8 cellular contexts compared by ENCODE assay signal in the genomic region with DNA sequence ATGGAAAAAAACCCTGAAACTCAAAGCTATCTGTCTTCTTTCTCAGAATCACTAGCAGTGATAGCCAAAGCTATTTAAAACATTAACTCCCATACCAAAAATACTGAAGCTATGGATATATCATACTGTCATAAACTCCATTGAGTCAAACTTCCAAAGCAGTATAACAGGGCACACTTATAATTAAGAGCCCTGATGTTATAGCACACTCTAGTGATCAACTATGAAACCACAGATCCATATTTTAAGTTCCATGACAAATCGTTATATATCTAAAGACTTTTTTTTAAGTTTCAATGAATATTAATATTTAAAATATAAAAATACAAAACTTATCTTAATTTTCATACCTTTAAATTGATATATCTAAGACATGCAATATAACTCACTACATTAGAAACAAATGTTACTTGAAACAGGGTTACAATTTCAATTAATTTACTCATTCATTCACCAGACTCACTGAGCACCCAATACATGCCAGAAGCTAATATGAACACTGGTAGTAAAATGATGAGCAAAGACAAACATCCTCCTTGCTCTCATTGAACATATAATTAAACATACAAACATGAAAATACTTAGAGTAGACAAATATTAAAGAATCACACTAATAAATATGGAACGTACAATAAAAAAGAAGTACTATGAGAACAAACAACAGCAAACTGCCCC.
A peak's percentile ranks its signal among the peaks of the same experiment; 100 is the strongest.
DNase-seq lines count a peak whose midpoint lies in the region; ATAC-seq and TF ChIP-seq lines count a peak whose summit lies in the region.

No MANE protein-coding gene starts in this region.

- no peak overlapping the region for H3K4me3 ChIP-seq in neural progenitor cell

- H3K27ac ChIP-seq in neural progenitor cell, result no peak overlapping the region

- H3K4me1 ChIP-seq in neural progenitor cell, result no peaks in the 10 kb centered on the region

- H2AFZ ChIP-seq in neural progenitor cell (replicated peaks), result no peak overlapping the region

- no peak overlapping the region for H3K4me2 ChIP-seq in neural progenitor cell

- no peaks in the 10 kb centered on the region for H3K79me2 ChIP-seq in neural progenitor cell (ENCODE audit: low read depth)

- CTCF ChIA-PET in activated CD4-positive, alpha-beta T cell treated with anti-CD3 and anti-CD28 coated beads for 36 hours (lab: Charles Lee), result no interaction called here

- H3K27ac Mint-ChIP-seq in neural progenitor cell, result no peak overlapping the region
- no peak overlapping the region for H3K27ac Mint-ChIP-seq in activated CD4-positive, alpha-beta T cell treated with anti-CD3 and anti-CD28 coated beads for 36 hours

- peak; percentile 45 for TF ChIP-seq CTCF in neural progenitor cell (IDR thresholded peaks at IDR 0.05)

- H3K9ac ChIP-seq in neural progenitor cell, result no peak overlapping the region

- peaks cover 28% of the 10 kb centered on the region for H3K36me3 Mint-ChIP-seq in neural progenitor cell
- peaks cover 34% of the 10 kb centered on the region for H3K36me3 Mint-ChIP-seq in activated CD4-positive, alpha-beta T cell treated with anti-CD3 and anti-CD28 coated beads for 36 hours (ENCODE audit: low read depth)

- intact Hi-C loops in activated CD4-positive, alpha-beta T cell treated with anti-CD3 and anti-CD28 coated beads for 36 hours (cut with DNase I, micrococcal nuclease), result no loop called here

- no peaks in the 10 kb centered on the region for H4K20me1 ChIP-seq in neural progenitor cell (ENCODE audit: low read depth)

- no peaks in the 10 kb centered on the region for H3K9me3 Mint-ChIP-seq in neural progenitor cell
- no peaks in the 10 kb centered on the region for H3K9me3 Mint-ChIP-seq in activated CD4-positive, alpha-beta T cell treated with anti-CD3 and anti-CD28 coated beads for 36 hours (ENCODE audit: low read depth)

- no peak overlapping the region for H3K4me3 Mint-ChIP-seq in neural progenitor cell
- no peak overlapping the region for H3K4me3 Mint-ChIP-seq in activated CD4-positive, alpha-beta T cell treated with anti-CD3 and anti-CD28 coated beads for 36 hours

- POLR2A ChIA-PET in activated CD4-positive, alpha-beta T cell treated with anti-CD3 and anti-CD28 coated beads for 36 hours (lab: Charles Lee), result no interaction called here

- ATAC-seq in HG03460 (IDR thresholded peaks at IDR 0.05; ENCODE audit: unreplicated experiment), result no peak
- no peak for ATAC-seq in GM18517 (IDR thresholded peaks at IDR 0.05; ENCODE audit: unreplicated experiment)
- ATAC-seq in activated CD4-positive, alpha-beta T cell treated with anti-CD3 and anti-CD28 coated beads for 36 hours, result no peak

- H3K27me3 Mint-ChIP-seq in neural progenitor cell (ENCODE audit: insufficient read depth, low read depth), result no peaks in the 10 kb centered on the region
- H3K27me3 Mint-ChIP-seq in activated CD4-positive, alpha-beta T cell treated with anti-CD3 and anti-CD28 coated beads for 36 hours, result no peaks in the 10 kb centered on the region

- H3K36me3 ChIP-seq in neural progenitor cell, result no peaks in the 10 kb centered on the region

- no peaks in the 10 kb centered on the region for H3F3A ChIP-seq in neural progenitor cell (ENCODE audit: low read depth)

- H3K9me3 ChIP-seq in neural progenitor cell (ENCODE audit: low read depth), result no peaks in the 10 kb centered on the region

- peak; percentile 50 for DNase-seq in GM03348 (ENCODE audit: low spot score)
- peak; percentile 26 for DNase-seq in NCI-H446 treated with DMSO at 0.1 percent for 48 hours (lab: John Stamatoyannopoulos, UW)
- peak; percentile 20 to 55 for DNase-seq in dermis microvascular lymphatic vessel endothelial cell (ENCODE audit: low read depth in 2 of 2)
- DNase-seq in neural progenitor cell (ENCODE audit: low spot score), result no peak
- DNase-seq in activated gamma-delta T cell treated with Interleukin-2 at 50 U/mL for 16 hours, result no peak
- no peak for DNase-seq in activated CD4-positive, alpha-beta T cell treated with anti-CD3 and anti-CD28 coated beads for 36 hours

- H3K4me1 Mint-ChIP-seq in neural progenitor cell, result no peaks in the 10 kb centered on the region
- peaks cover 7% of the 10 kb centered on the region for H3K4me1 Mint-ChIP-seq in activated CD4-positive, alpha-beta T cell treated with anti-CD3 and anti-CD28 coated beads for 36 hours

- no peaks in the 10 kb centered on the region for H3K27me3 ChIP-seq in neural progenitor cell

Comparison
In these comparisons a context has a peak if more than half of its experiments do, and no peak if none do; other contexts are left out.
1. DNase-seq: peak in GM03348 (single experiment), NCI-H446 treated with DMSO at 0.1 percent for 48 hours (single experiment) and dermis microvascular lymphatic vessel endothelial cell (2 of 2); none in neural progenitor cell (single experiment), activated gamma-delta T cell treated with Interleukin-2 at 50 U/mL for 16 hours (single experiment) and activated CD4-positive, alpha-beta T cell treated with anti-CD3 and anti-CD28 coated beads for 36 hours (single experiment).